In genomic region chr6:40036186-40036585, GRCh38 we compare ENCODE assay signal across 24 cellular contexts.
"Had no signal": no experiment of that assay in that cellular context is flagged by ENCODE, and none has a peak within 500 bp of the region (broad histone marks: within the 10 kb centered on the region; RNA-seq: fewer than 3 reads in every experiment).

No MANE protein-coding gene starts in this region.

- H3K9me3 ChIP-seq: lower lobe of right lung, psoas muscle, testis, upper lobe of right lung had no signal

- H3K27ac ChIP-seq: dorsolateral prefrontal cortex, epithelial cell of prostate, esophagus muscularis mucosa, gastroesophageal sphincter, left ventricle myocardium inferior, lower lobe of right lung, psoas muscle, skin epidermis, testis, tibial nerve, upper lobe of right lung had no signal

- H3K27me3 ChIP-seq: testis, tibial nerve, upper lobe of right lung had no signal

- H3K36me3 ChIP-seq: esophagus muscularis mucosa, gastroesophageal sphincter, left ventricle myocardium inferior, lower lobe of right lung, tibial nerve, upper lobe of right lung had no signal

- ATAC-seq: gastroesophageal sphincter; left cardiac atrium; lower lobe of right lung; naive thymus-derived CD4-positive, alpha-beta T cell; psoas muscle; sciatic nerve; stimulated activated naive B cell treated with anti-CD40 and anti-IgM and Interleukin-4, amounts not matched to agents 10 μg/mL and 1 μg/mL and 100 μg/mL, for 72 hours; stimulated activated naive CD8-positive, alpha-beta T cell treated with anti-CD3 and anti-CD28 coated beads, Interleukin-15, amount 100 ng/mL, for 72 hours; upper lobe of right lung had no signal

- H3K4me1 ChIP-seq: esophagus muscularis mucosa, gastroesophageal sphincter, left ventricle myocardium inferior, lower lobe of right lung, psoas muscle, testis, tibial nerve, upper lobe of right lung had no signal

- DNase-seq: cortex of kidney; dorsolateral prefrontal cortex; effector CD8-positive, alpha-beta T cell; glutamatergic neuron; immature natural killer cell; left cardiac atrium; left ventricle myocardium inferior; lower lobe of right lung; mesenchymal stem cell; naive thymus-derived CD4-positive, alpha-beta T cell; nephron progenitor cell; psoas muscle; stimulated activated CD4-positive, alpha-beta T cell treated with anti-CD3 and anti-CD28 coated beads, Interleukin-2, amount 100 ng/mL, for 24 hours; stimulated activated CD4-positive, alpha-beta T cell treated with anti-CD3 and anti-CD28 coated beads, Interleukin-4, amount 100 ng/mL, for 4 hours; stimulated activated naive B cell treated with anti-CD40 and anti-IgM and Interleukin-4, amounts not matched to agents 10 μg/mL and 1 μg/mL and 100 μg/mL, for 72 hours; stimulated activated naive CD8-positive, alpha-beta T cell treated with anti-CD3 and anti-CD28 coated beads, Interleukin-15, amount 100 ng/mL, for 72 hours; testis; upper lobe of right lung had no signal

- H3K4me3 ChIP-seq: dorsolateral prefrontal cortex, esophagus muscularis mucosa, gastroesophageal sphincter, left ventricle myocardium inferior, lower lobe of right lung, psoas muscle, skin epidermis, testis, tibial nerve, upper lobe of right lung had no signal
